Comparison of ENCODE assay signal across 8 cellular contexts in the genomic region with DNA sequence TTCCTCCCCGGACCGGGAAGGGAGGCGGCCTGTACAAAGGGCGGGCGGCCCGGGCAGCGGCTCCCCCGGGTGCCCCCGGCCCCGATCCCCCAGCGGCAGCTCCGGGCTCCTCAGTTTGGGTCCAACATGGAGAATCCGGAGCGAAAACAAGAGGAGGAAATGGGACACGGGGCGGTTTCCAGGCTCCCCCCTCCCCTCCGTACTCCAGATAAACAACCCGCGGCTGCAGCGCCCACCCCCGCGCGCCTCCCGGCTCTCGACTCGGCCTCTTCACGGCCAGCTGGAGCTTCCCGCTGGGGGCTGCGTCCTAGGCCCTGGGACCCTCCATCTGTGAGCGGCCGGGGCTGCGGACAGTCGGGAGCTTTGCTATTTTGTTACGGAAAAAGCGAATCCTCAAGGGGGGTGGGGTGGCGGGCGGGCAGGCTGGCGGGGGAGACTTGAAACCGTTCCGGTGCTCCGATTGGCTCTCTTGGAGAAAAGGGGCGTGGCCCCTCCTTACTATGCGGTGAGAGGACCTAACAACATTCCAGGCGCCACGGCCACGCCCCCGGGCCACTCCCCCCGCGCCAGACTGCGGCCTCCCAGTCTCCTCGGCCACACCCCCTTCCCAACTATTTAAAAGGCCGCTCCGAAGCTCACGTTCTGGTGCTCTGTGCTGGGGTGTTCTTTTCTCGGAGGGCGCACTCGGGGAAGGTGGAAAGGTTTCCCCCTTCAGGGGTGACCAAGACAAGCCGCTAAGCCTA. TPM values are rescaled to one million over a fixed set of nuclear protein-coding genes. Genes with fewer than 3 reads are reported as not detected.
A peak's percentile ranks its signal among the peaks of the same experiment; 100 is the strongest.
DNase-seq lines count a peak whose midpoint lies in the region; ATAC-seq and TF ChIP-seq lines count a peak whose summit lies in the region.

A gene with protein sequence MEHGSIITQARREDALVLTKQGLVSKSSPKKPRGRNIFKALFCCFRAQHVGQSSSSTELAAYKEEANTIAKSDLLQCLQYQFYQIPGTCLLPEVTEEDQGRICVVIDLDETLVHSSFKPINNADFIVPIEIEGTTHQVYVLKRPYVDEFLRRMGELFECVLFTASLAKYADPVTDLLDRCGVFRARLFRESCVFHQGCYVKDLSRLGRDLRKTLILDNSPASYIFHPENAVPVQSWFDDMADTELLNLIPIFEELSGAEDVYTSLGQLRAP (minus strand): TSS at position 153 of the 743 bp plus-strand sequence. CDS start 294 bp downstream, outside the sequence.

- POLR2A ChIA-PET in GM10248 (lab: Yijun Ruan, JAX): interaction anchor here (0.6 to 1.6 kb wide), 6 partner anchors 8 to 52 kb away, joined by 3 to 7 read pairs (median 4); no protein-coding TSS in a partner anchor

- TF ChIP-seq CTCF in GM10248 (IDR thresholded peaks at IDR 0.05; ENCODE audit: control extremely low read depth, extremely low read depth, low read depth, missing control alignments): no peak
- TF ChIP-seq CTCF in upper lobe of left lung (IDR thresholded peaks at IDR 0.05): peak in 2 of 6 experiments; percentile 25 to 30

- peak within 1 kb of the TSS; percentile 98 to 100 (median 100) for H3K27ac ChIP-seq in upper lobe of left lung

- TF ChIP-seq EP300 in upper lobe of left lung (IDR thresholded peaks at IDR 0.05): no peak

- ATAC-seq in HG02870 (IDR thresholded peaks at IDR 0.05; ENCODE audit: unreplicated experiment): peak; percentile 42
- peak; percentile 88 to 91 for ATAC-seq in left cardiac atrium
- ATAC-seq in upper lobe of left lung (ENCODE audit: low FRiP score in 2 of 2): peak; percentile 95 to 96

- H3K27me3 ChIP-seq in upper lobe of left lung: no peaks in the 10 kb centered on the region

- no peaks in the 10 kb centered on the region for H3K9me3 ChIP-seq in upper lobe of left lung

- peaks cover 32 to 45% (median 36%) of the 10 kb centered on the region in 4 donors for H3K4me1 ChIP-seq in upper lobe of left lung

- 0 to 1% methylated on average over 18 to 46 of the region's 58 CpGs for WGBS in upper lobe of left lung, 2 donors

- DNase-seq in GM10248 (ENCODE audit: extremely low spot score): peak; percentile 97
- peak; percentile 84 for DNase-seq in NCI-H187 treated with DMSO at 0.1 percent for 48 hours (lab: John Stamatoyannopoulos, UW)
- peak; percentile 74 to 90 (median 83) for DNase-seq in T-helper 2 cell
- DNase-seq in amygdala (lab: John Stamatoyannopoulos, UW): peak; percentile 68 to 100 (median 98)
- peak; percentile 100 for DNase-seq in left cardiac atrium
- DNase-seq in posterior vena cava (ENCODE audit: low spot score): peak; percentile 100
- peak; percentile 100 for DNase-seq in upper lobe of left lung

- peak in 3 of 4 donors; percentile 18 to 89 (median 87) for TF ChIP-seq POLR2A in upper lobe of left lung (IDR thresholded peaks at IDR 0.05)

- intact Hi-C loops in left cardiac atrium (cut with DNase I): no loop called here
- intact Hi-C loops in posterior vena cava (cut with DNase I): no loop called here

- peaks cover 0 to 4% (median 0%) of the 10 kb centered on the region in 4 donors for H3K36me3 ChIP-seq in upper lobe of left lung

- CTCF ChIA-PET in GM10248 (lab: Yijun Ruan, JAX): interaction anchor here (1.0 to 5.4 kb wide), 8 partner anchors 10 to 80 kb away, joined by 3 to 38 read pairs (median 4); no protein-coding TSS in a partner anchor

- H3K4me3 ChIP-seq in upper lobe of left lung: peak within 1 kb of the TSS; percentile 69 to 97 (median 96)

RNA-seq across cellular contexts. Expression of the gene that starts here (rescaled TPM):
- 10 to 100 TPM; 90.6 to 97.1 TPM for total RNA-seq in left cardiac atrium
- 100 to 1,000 TPM; 135 to 138 TPM for total RNA-seq in posterior vena cava
- total RNA-seq in upper lobe of left lung: 100 to 1,000 TPM; 153 to 226 (median 175) TPM

Comparison
In these comparisons a context has a peak if more than half of its experiments do, and no peak if none do; other contexts are left out.
1. Peak in every context shown above with its lines: DNase-seq, ATAC-seq, H3K4me3 ChIP-seq and H3K27ac ChIP-seq.
2. ATAC-seq: peak in every context shown above with its lines; median percentile 96 in upper lobe of left lung; 90 in left cardiac atrium; 42 in HG02870.